In the genomic region with DNA sequence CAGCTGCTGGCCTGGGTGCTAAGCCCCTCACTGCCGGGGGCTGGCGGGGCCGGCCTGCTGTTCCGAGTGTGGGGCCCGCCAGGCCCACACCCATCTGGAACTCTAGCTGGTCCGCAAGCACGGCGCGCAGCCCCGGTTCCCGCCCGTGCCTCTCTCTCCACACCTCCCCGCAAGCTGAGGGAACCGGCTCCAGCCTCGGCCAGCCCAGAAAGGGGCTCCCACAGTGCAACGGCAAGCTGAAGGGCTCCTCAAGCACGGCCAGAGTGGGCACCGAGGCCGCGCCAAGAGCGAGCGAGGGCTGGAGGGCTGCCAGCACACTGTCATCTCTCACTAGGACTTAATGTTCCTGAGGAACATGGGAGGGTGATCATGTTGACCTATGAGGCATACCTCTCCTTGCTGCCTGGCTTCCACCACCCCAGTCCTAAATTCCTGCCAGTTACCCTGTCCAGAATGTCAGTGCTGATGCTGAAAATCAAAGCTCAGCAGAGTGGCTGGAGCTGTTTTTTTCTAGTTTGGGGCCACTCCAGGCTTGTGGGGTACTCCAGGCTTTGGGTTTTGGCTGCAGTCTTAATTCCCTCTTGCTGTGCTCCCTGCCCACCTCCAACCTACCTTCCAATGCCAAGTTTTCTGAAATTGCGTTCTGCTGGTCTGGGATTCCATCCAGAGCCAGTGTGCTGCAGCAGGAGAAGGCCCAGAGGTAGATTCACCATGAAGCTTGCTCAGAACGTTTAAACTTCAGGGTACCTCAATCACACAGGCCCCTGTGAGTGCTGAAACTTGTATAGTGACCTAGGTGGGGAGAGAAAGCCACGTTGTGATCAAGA, we compare ENCODE assay signal across 21 cellular contexts.
"Had no signal": no experiment of that assay in that cellular context is flagged by ENCODE, and none has a peak within 500 bp of the region (broad histone marks: within the 10 kb centered on the region; RNA-seq: fewer than 3 reads in every experiment).

No MANE protein-coding gene starts in this region.

- H3K4me3 ChIP-seq: pancreas, skin epidermis, tibial nerve had no signal

- H3K9me3 Mint-ChIP-seq: activated naive CD8-positive, alpha-beta T cell treated with anti-CD3 and anti-CD28 coated beads for 36 hours; activated T-helper 1 cell treated with anti-CD3 and anti-CD28 coated beads, Interleukin-12 subunit alpha, Interleukin-12 subunit beta, Interleukin-2, Interleukin-4 antibody, amounts not matched to agents 30 ng/mL and 10 ng/mL and 1 ng/mL, durations not matched to agents 14 hours and 24 hours and 36 hours; central memory CD8-positive, alpha-beta T cell; dendritic cell treated with granulocyte-macrophage colony-stimulating factor and Interleukin-4, amounts not matched to agents 40 ng/mL and 50 ng/mL, for 4 days; effector memory CD8-positive, alpha-beta T cell; immature natural killer cell; memory B cell had no signal

- H3K4me1 ChIP-seq: pancreas, tibial nerve had no signal

- FAIRE-seq: pancreas had no signal

- H3K27me3 ChIP-seq: pancreas, tibial nerve had no signal

- H3K4me1 Mint-ChIP-seq: brain; central memory CD8-positive, alpha-beta T cell; immature natural killer cell; memory B cell; WTC11 had no signal

- H3K9me3 ChIP-seq: pancreas, tibial nerve had no signal

- H3K27ac ChIP-seq: pancreas, skin epidermis, tibial nerve had no signal

- H3K27ac Mint-ChIP-seq: activated CD8-positive, alpha-beta T cell treated with anti-CD3 and anti-CD28 coated beads, Interleukin-2, amount 10 ng/mL, durations not matched to agents 7 days and 5 days; activated naive CD8-positive, alpha-beta T cell treated with anti-CD3 and anti-CD28 coated beads for 36 hours; activated T-helper 1 cell treated with anti-CD3 and anti-CD28 coated beads, Interleukin-12 subunit alpha, Interleukin-12 subunit beta, Interleukin-2, Interleukin-4 antibody, amounts not matched to agents 30 ng/mL and 10 ng/mL and 1 ng/mL, durations not matched to agents 14 hours and 24 hours and 36 hours; brain; dendritic cell treated with granulocyte-macrophage colony-stimulating factor and Interleukin-4, amounts not matched to agents 40 ng/mL and 50 ng/mL, for 4 days; effector memory CD8-positive, alpha-beta T cell; immature natural killer cell; memory B cell; naive thymus-derived CD8-positive, alpha-beta T cell; WTC11 had no signal

- H3K36me3 ChIP-seq: pancreas, tibial nerve had no signal

- ATAC-seq: activated CD8-positive, alpha-beta T cell treated with anti-CD3 and anti-CD28 coated beads, Interleukin-2, amount 10 ng/mL, durations not matched to agents 7 days and 5 days; effector memory CD8-positive, alpha-beta T cell; naive thymus-derived CD8-positive, alpha-beta T cell; pancreas; WTC11 had no signal

- DNase-seq: activated CD4-positive, alpha-beta T cell treated with anti-CD3 and anti-CD28 coated beads for 4 hours; activated CD8-positive, alpha-beta memory T cell treated with anti-CD3 and anti-CD28 coated beads, Interleukin-2, amount 50 U/mL, for 48 hours; activated CD8-positive, alpha-beta T cell treated with anti-CD3 and anti-CD28 coated beads, Interleukin-2, amount 10 ng/mL, durations not matched to agents 7 days and 5 days; activated naive CD8-positive, alpha-beta T cell treated with anti-CD3 and anti-CD28 coated beads for 36 hours; effector memory CD8-positive, alpha-beta T cell; foreskin melanocyte; immature natural killer cell; naive thymus-derived CD8-positive, alpha-beta T cell; stimulated activated CD4-positive, alpha-beta T cell treated with anti-CD3 and anti-CD28 coated beads, Interleukin-15, amount 100 ng/mL, for 24 hours; stimulated activated CD4-positive, alpha-beta T cell treated with anti-CD3 and anti-CD28 coated beads, Interleukin-4, amount 100 ng/mL, for 1 hour; stimulated activated naive CD4-positive, alpha-beta T cell; T-helper 2 cell had no signal

- H3K36me3 Mint-ChIP-seq: activated naive CD8-positive, alpha-beta T cell treated with anti-CD3 and anti-CD28 coated beads for 36 hours; brain; immature natural killer cell; memory B cell; naive thymus-derived CD8-positive, alpha-beta T cell; WTC11 had no signal

- H3K4me3 Mint-ChIP-seq: activated CD8-positive, alpha-beta T cell treated with anti-CD3 and anti-CD28 coated beads, Interleukin-2, amount 10 ng/mL, durations not matched to agents 7 days and 5 days; activated naive CD8-positive, alpha-beta T cell treated with anti-CD3 and anti-CD28 coated beads for 36 hours; activated T-helper 1 cell treated with anti-CD3 and anti-CD28 coated beads, Interleukin-12 subunit alpha, Interleukin-12 subunit beta, Interleukin-2, Interleukin-4 antibody, amounts not matched to agents 30 ng/mL and 10 ng/mL and 1 ng/mL, durations not matched to agents 14 hours and 24 hours and 36 hours; brain; central memory CD8-positive, alpha-beta T cell; dendritic cell treated with granulocyte-macrophage colony-stimulating factor and Interleukin-4, amounts not matched to agents 40 ng/mL and 50 ng/mL, for 4 days; effector memory CD8-positive, alpha-beta T cell; immature natural killer cell; memory B cell; naive thymus-derived CD8-positive, alpha-beta T cell; WTC11 had no signal
